In genomic region chr13:98905199-98905598, GRCh38 we compare ENCODE assay signal across 26 cellular contexts.
"Had no signal": no experiment of that assay in that cellular context is flagged by ENCODE, and none has a peak within 500 bp of the region (broad histone marks: within the 10 kb centered on the region; RNA-seq: fewer than 3 reads in every experiment).

No MANE protein-coding gene starts in this region.

- H3K4me3 ChIP-seq: esophagus squamous epithelium, heart right ventricle, psoas muscle, sigmoid colon, thyroid gland, upper lobe of left lung, vagina had no signal

- H3K9me3 Mint-ChIP-seq: dendritic cell treated with granulocyte-macrophage colony-stimulating factor and Interleukin-4, amounts not matched to agents 40 ng/mL and 50 ng/mL, for 4 days; mesothelial cell of epicardium; naive B cell; neural crest cell; stimulated activated effector memory CD8-positive, alpha-beta T cell treated with anti-CD3 and anti-CD28 coated beads, Interleukin-12 subunit alpha, Interleukin-12 subunit beta, amount 100 ng/mL, for 72 hours; stimulated activated naive CD8-positive, alpha-beta T cell treated with anti-CD3 and anti-CD28 coated beads, Interleukin-15, Interleukin-2, amounts not matched to agents 100 ng/mL and 50 ng/mL, for 24 hours had no signal

- H3K27ac Mint-ChIP-seq: dendritic cell treated with granulocyte-macrophage colony-stimulating factor and Interleukin-4, amounts not matched to agents 40 ng/mL and 50 ng/mL, for 4 days; mesothelial cell of epicardium; stimulated activated effector memory CD8-positive, alpha-beta T cell treated with anti-CD3 and anti-CD28 coated beads, Interleukin-12 subunit alpha, Interleukin-12 subunit beta, amount 100 ng/mL, for 72 hours; stimulated activated naive CD8-positive, alpha-beta T cell treated with anti-CD3 and anti-CD28 coated beads, Interleukin-15, Interleukin-2, amounts not matched to agents 100 ng/mL and 50 ng/mL, for 24 hours had no signal

- H3K4me3 Mint-ChIP-seq: dendritic cell treated with granulocyte-macrophage colony-stimulating factor and Interleukin-4, amounts not matched to agents 40 ng/mL and 50 ng/mL, for 4 days; mesothelial cell of epicardium; naive B cell; neural crest cell; stimulated activated effector memory CD8-positive, alpha-beta T cell treated with anti-CD3 and anti-CD28 coated beads, Interleukin-12 subunit alpha, Interleukin-12 subunit beta, amount 100 ng/mL, for 72 hours; stimulated activated naive CD8-positive, alpha-beta T cell treated with anti-CD3 and anti-CD28 coated beads, Interleukin-15, Interleukin-2, amounts not matched to agents 100 ng/mL and 50 ng/mL, for 24 hours had no signal

- H3K9me3 ChIP-seq: esophagus squamous epithelium, heart right ventricle, psoas muscle, sigmoid colon, thyroid gland, upper lobe of left lung, vagina had no signal

- ATAC-seq: heart right ventricle; psoas muscle; stimulated activated effector memory CD8-positive, alpha-beta T cell treated with anti-CD3 and anti-CD28 coated beads, Interleukin-12 subunit alpha, Interleukin-12 subunit beta, amount 100 ng/mL, for 72 hours had no signal

- H3K27me3 Mint-ChIP-seq: naive B cell; stimulated activated naive CD8-positive, alpha-beta T cell treated with anti-CD3 and anti-CD28 coated beads, Interleukin-15, Interleukin-2, amounts not matched to agents 100 ng/mL and 50 ng/mL, for 24 hours had no signal

- H3K4me1 Mint-ChIP-seq: mesothelial cell of epicardium, neural crest cell had no signal

- DNase-seq: activated CD4-positive, alpha-beta T cell treated with anti-CD3 and anti-CD28 coated beads, Interleukin-2, amount 50 U/mL, for 1 hour; activated CD4-positive, CD25-positive, alpha-beta regulatory T cell treated with anti-CD3 and anti-CD28 coated beads, Interleukin-2, amount 50 U/mL, for 72 hours; activated effector memory CD4-positive, alpha-beta T cell treated with anti-CD3 and anti-CD28 coated beads, Interleukin-2, amount 50 U/mL, for 16 hours; amygdala; caudate nucleus; esophagus squamous epithelium; foreskin melanocyte; heart right ventricle; naive B cell; occipital lobe; psoas muscle; sigmoid colon; small intestine; stimulated activated CD4-positive, alpha-beta T cell treated with anti-CD3 and anti-CD28 coated beads, Interleukin-4, amount 100 ng/mL, for 24 hours; SW 1271; T-helper 2 cell; thyroid gland; upper lobe of left lung had no signal

- H3K4me1 ChIP-seq: parathyroid adenoma, psoas muscle, thyroid gland had no signal

- H3K27ac ChIP-seq: epithelial cell of prostate, esophagus squamous epithelium, heart right ventricle, parathyroid adenoma, psoas muscle, sigmoid colon, thyroid gland, upper lobe of left lung, vagina had no signal

- H3K27me3 ChIP-seq: esophagus squamous epithelium, heart right ventricle, sigmoid colon, thyroid gland, upper lobe of left lung, vagina had no signal
